In genomic region chr5:40631236-40631635, GRCh38 we compare ENCODE assay signal across 29 cellular contexts.
"Had no signal": no experiment of that assay in that cellular context is flagged by ENCODE, and none has a peak within 500 bp of the region (broad histone marks: within the 10 kb centered on the region; RNA-seq: fewer than 3 reads in every experiment).

No MANE protein-coding gene starts in this region.

- H3K27ac ChIP-seq: neural progenitor cell, ovary, parathyroid adenoma, psoas muscle, right lobe of liver, sigmoid colon, spleen, suprapubic skin, testis, tibial artery, upper lobe of left lung, vagina had no signal

- H3K9ac ChIP-seq: neural progenitor cell, parathyroid adenoma had no signal

- H3K36me3 ChIP-seq: neural progenitor cell, ovary, right lobe of liver, sigmoid colon, spleen, suprapubic skin, tibial artery, upper lobe of left lung, vagina had no signal

- H3K4me3 ChIP-seq: neural progenitor cell, ovary, psoas muscle, right lobe of liver, sigmoid colon, smooth muscle cell, spleen, suprapubic skin, testis, tibial artery, upper lobe of left lung, vagina had no signal

- DNase-seq: natural killer cell; occipital lobe; ovary; posterior cingulate gyrus; psoas muscle; right cardiac atrium; right lobe of liver; sigmoid colon; spleen; stimulated activated CD4-positive, alpha-beta T cell treated with anti-CD3 and anti-CD28 coated beads, Interleukin-12 subunit alpha, Interleukin-12 subunit beta, amount 100 ng/mL, for 4 hours; stimulated activated CD4-positive, alpha-beta T cell treated with anti-CD3 and anti-CD28 coated beads, Interleukin-1b, Interleukin-23, amount 100 ng/mL, for 48 hours; stimulated activated CD4-positive, alpha-beta T cell treated with anti-CD3 and anti-CD28 coated beads, Interleukin-4, amount 100 ng/mL, for 1 hour; stimulated activated CD4-positive, alpha-beta T cell treated with anti-CD3 and anti-CD28 coated beads, Interleukin-4, amount 100 ng/mL, for 4 hours; stimulated activated CD8-positive, alpha-beta memory T cell treated with anti-CD3 and anti-CD28 coated beads, Interleukin-4, amount 100 ng/mL, for 48 hours; stimulated activated naive CD4-positive, alpha-beta T cell; stimulated activated naive CD8-positive, alpha-beta T cell treated with anti-CD3 and anti-CD28 coated beads, Interleukin-15, amount 100 ng/mL, for 72 hours; stimulated activated naive CD8-positive, alpha-beta T cell treated with anti-CD3 and anti-CD28 coated beads, Interleukin-15, Interleukin-2, amounts not matched to agents 100 U/mL and 50 U/mL, for 24 hours; substantia nigra; testis; tibial artery; trophoblast cell; upper lobe of left lung had no signal

- FAIRE-seq: urothelium cell line had no signal

- ATAC-seq: natural killer cell; psoas muscle; right cardiac atrium; right lobe of liver; stimulated activated memory B cell treated with anti-CD40 and anti-IgM and Interleukin-4, amounts not matched to agents 10 μg/mL and 1 μg/mL and 100 μg/mL, for 72 hours; stimulated activated naive CD8-positive, alpha-beta T cell treated with anti-CD3 and anti-CD28 coated beads, Interleukin-15, amount 100 ng/mL, for 72 hours; stimulated activated naive CD8-positive, alpha-beta T cell treated with anti-CD3 and anti-CD28 coated beads, Interleukin-15, Interleukin-2, amounts not matched to agents 100 U/mL and 50 U/mL, for 24 hours had no signal

- H3K27me3 ChIP-seq: neural progenitor cell, ovary, right lobe of liver, sigmoid colon, spleen, suprapubic skin, testis, tibial artery, upper lobe of left lung, vagina had no signal

- H3K9me3 ChIP-seq: ovary, psoas muscle, right lobe of liver, sigmoid colon, testis, vagina had no signal

- H3K4me1 ChIP-seq: neural progenitor cell, parathyroid adenoma, psoas muscle, right lobe of liver, sigmoid colon, suprapubic skin, testis, tibial artery, upper lobe of left lung, vagina had no signal
